In genomic region chr22:24521791-24522245, GRCh38 we compare ENCODE assay signal across 8 cellular contexts. TPM values are rescaled to one million over a fixed set of nuclear protein-coding genes. Genes with fewer than 3 reads are reported as not detected.
DNase-seq lines count a peak whose midpoint lies in the region; ATAC-seq and TF ChIP-seq lines count a peak whose summit lies in the region.

No MANE protein-coding gene starts in this region.

- peaks cover 61 to 90% (median 74%) of the 10 kb centered on the region in 10 experiments for H3K4me1 ChIP-seq in BLaER1 treated with 17β-estradiol and CSF1 and Interleukin-3, amounts not matched to agents 10 nM and 100 nM
- H3K4me1 ChIP-seq in neural progenitor cell: peaks cover 5% of the 10 kb centered on the region

- no peaks in the 10 kb centered on the region for H3K27me3 ChIP-seq in BLaER1 treated with 17β-estradiol and CSF1 and Interleukin-3, amounts not matched to agents 10 nM and 100 nM
- no peaks in the 10 kb centered on the region for H3K27me3 ChIP-seq in neural progenitor cell

- intact Hi-C loops in activated B cell treated with CpG ODN at 0.5 μM for 24 hours (cut with micrococcal nuclease): loop anchor here (1.0 to 10.0 kb wide), 8 partner anchors 10 to 567 kb away; partner anchors contain the start of gene GSTT2

- ATAC-seq in activated B cell treated with CpG ODN at 0.5 μM for 24 hours (ENCODE audit: low read depth) (peak; percentile 80), HG03460 (IDR thresholded peaks at IDR 0.05; ENCODE audit: unreplicated experiment) (no peak)

- DNase-seq in H4 (ENCODE audit: low spot score): peak; percentile 58
- peak; percentile 52 for DNase-seq in NCI-H2196 treated with DMSO at 0.1 percent for 48 hours (lab: John Stamatoyannopoulos, UW; ENCODE audit: unreplicated experiment)
- no peak for DNase-seq in activated B cell treated with CpG ODN at 0.5 μM for 24 hours
- DNase-seq in epithelial cell of proximal tubule (ENCODE audit: low read depth): peak; percentile 63
- DNase-seq in neural progenitor cell (ENCODE audit: low spot score): peak; percentile 75
- DNase-seq in foreskin melanocyte: no peak

- peaks cover 19% of the 10 kb centered on the region for H3K4me1 Mint-ChIP-seq in activated B cell treated with CpG ODN at 0.5 μM for 24 hours
- H3K4me1 Mint-ChIP-seq in neural progenitor cell: peaks cover 7% of the 10 kb centered on the region

- no peaks in the 10 kb centered on the region for H3F3A ChIP-seq in neural progenitor cell (ENCODE audit: low read depth)

- H3K9me3 ChIP-seq in BLaER1 treated with 17β-estradiol and CSF1 and Interleukin-3, amounts not matched to agents 10 nM and 100 nM (replicated peaks in 1 of 11): no peaks in the 10 kb centered on the region
- H3K9me3 ChIP-seq in neural progenitor cell (ENCODE audit: low read depth): no peaks in the 10 kb centered on the region

- H3K4me3 ChIP-seq in BLaER1 treated with 17β-estradiol and CSF1 and Interleukin-3, amounts not matched to agents 10 nM and 100 nM: no peak overlapping the region
- H3K4me3 ChIP-seq in epithelial cell of proximal tubule (ENCODE audit: low read depth, low read length) (peak overlapping the region; percentile 8), neural progenitor cell (no peak overlapping the region)

- H3K27ac ChIP-seq in BLaER1 treated with 17β-estradiol and CSF1 and Interleukin-3, amounts not matched to agents 10 nM and 100 nM: peak overlapping the region in 6 of 11 experiments; percentile 26 to 99 (median 34); a peak in 7 of 22 replicates
- H3K27ac ChIP-seq in neural progenitor cell: no peak overlapping the region

- H3K36me3 Mint-ChIP-seq in activated B cell treated with CpG ODN at 0.5 μM for 24 hours (ENCODE audit: low read depth) (no peaks in the 10 kb centered on the region), neural progenitor cell (no peaks in the 10 kb centered on the region)

- peaks cover 0 to 18% (median 0%) of the 10 kb centered on the region in 11 experiments; a peak in 2 of 22 replicates for H3K36me3 ChIP-seq in BLaER1 treated with 17β-estradiol and CSF1 and Interleukin-3, amounts not matched to agents 10 nM and 100 nM
- no peaks in the 10 kb centered on the region for H3K36me3 ChIP-seq in neural progenitor cell

- TF ChIP-seq CTCF in activated B cell treated with CpG ODN at 0.5 μM for 24 hours (IDR thresholded peaks at IDR 0.05): no peak
- peak; percentile 82 for TF ChIP-seq CTCF in epithelial cell of proximal tubule (conservative IDR thresholded peaks at IDR 0.05; ENCODE audit: low read depth, low read length)
- peak; percentile 56 for TF ChIP-seq CTCF in neural progenitor cell (IDR thresholded peaks at IDR 0.05)

- CTCF ChIA-PET in activated B cell treated with CpG ODN at 0.5 μM for 24 hours (lab: Charles Lee): interaction anchor here (0.6 to 3.4 kb wide), 18 partner anchors 10 to 199 kb away, joined by 3 to 22 read pairs (median 4); no protein-coding TSS in a partner anchor

- peak overlapping the region; percentile 29 to 96 (median 48) for H3K4me2 ChIP-seq in BLaER1 treated with 17β-estradiol and CSF1 and Interleukin-3, amounts not matched to agents 10 nM and 100 nM
- peak overlapping the region; percentile 33 for H3K4me2 ChIP-seq in neural progenitor cell

- peak overlapping the region; percentile 48 for H2AFZ ChIP-seq in neural progenitor cell (replicated peaks)

- H4K20me1 ChIP-seq in BLaER1 treated with 17β-estradiol and CSF1 and Interleukin-3, amounts not matched to agents 10 nM and 100 nM: no peaks in the 10 kb centered on the region
- no peaks in the 10 kb centered on the region for H4K20me1 ChIP-seq in neural progenitor cell (ENCODE audit: low read depth)

- POLR2A ChIA-PET in activated B cell treated with CpG ODN at 0.5 μM for 24 hours (lab: Charles Lee): interaction anchor here (0.7 to 2.0 kb wide), 6 partner anchors 11 to 98 kb away, joined by 3 to 10 read pairs (median 6); no protein-coding TSS in a partner anchor

- no peaks in the 10 kb centered on the region for H3K27me3 Mint-ChIP-seq in activated B cell treated with CpG ODN at 0.5 μM for 24 hours
- H3K27me3 Mint-ChIP-seq in neural progenitor cell (ENCODE audit: insufficient read depth, low read depth): peaks cover 15% of the 10 kb centered on the region

- H3K79me2 ChIP-seq in neural progenitor cell (ENCODE audit: low read depth): no peaks in the 10 kb centered on the region

- peak overlapping the region in 8 of 11 experiments; percentile 0 to 37 (median 19); a peak in 6 of 22 replicates for H3K9ac ChIP-seq in BLaER1 treated with 17β-estradiol and CSF1 and Interleukin-3, amounts not matched to agents 10 nM and 100 nM
- no peak overlapping the region for H3K9ac ChIP-seq in neural progenitor cell

- H3K9me3 Mint-ChIP-seq in activated B cell treated with CpG ODN at 0.5 μM for 24 hours: no peaks in the 10 kb centered on the region
- H3K9me3 Mint-ChIP-seq in neural progenitor cell: no peaks in the 10 kb centered on the region

- no peak overlapping the region for H3K27ac Mint-ChIP-seq in activated B cell treated with CpG ODN at 0.5 μM for 24 hours
- no peak overlapping the region for H3K27ac Mint-ChIP-seq in neural progenitor cell

- H3K4me3 Mint-ChIP-seq in activated B cell treated with CpG ODN at 0.5 μM for 24 hours (no peak overlapping the region), neural progenitor cell (no peak overlapping the region)

RNA-seq across cellular contexts. Expression of gene UPB1, which starts 26.7 kb away (rescaled TPM):
- total RNA-seq in H4 (2014; rRNA removed; shearing (Covaris generic)): not detected in 2 replicates
- total RNA-seq in activated B cell treated with CpG ODN at 0.5 μM for 24 hours (1.1 and 1.3 TPM in 2 replicates), epithelial cell of proximal tubule (not detected in 2 replicates), neural progenitor cell (ENCODE audit: low replicate concordance) (0.12 and 0.17 TPM in 2 replicates)

RNA-seq across cellular contexts. Expression of gene GUCD1, which starts 33.1 kb away (rescaled TPM):
- total RNA-seq in H4 (2014; rRNA removed; shearing (Covaris generic)): 42.2 and 72.2 TPM in 2 replicates
- 134 and 141 TPM in 2 replicates for total RNA-seq in activated B cell treated with CpG ODN at 0.5 μM for 24 hours
- 102 and 120 TPM in 2 replicates for total RNA-seq in epithelial cell of proximal tubule
- total RNA-seq in neural progenitor cell (ENCODE audit: low replicate concordance): 31.0 and 62.3 TPM in 2 replicates

RNA-seq across cellular contexts. Expression of gene SNRPD3, which starts 34.0 kb away (rescaled TPM):
- 194 and 261 TPM in 2 replicates for total RNA-seq in H4 (2014; rRNA removed; shearing (Covaris generic))
- total RNA-seq in activated B cell treated with CpG ODN at 0.5 μM for 24 hours (96.5 and 98.6 TPM in 2 replicates), epithelial cell of proximal tubule (219 and 256 TPM in 2 replicates), neural progenitor cell (ENCODE audit: low replicate concordance) (195 and 302 TPM in 2 replicates)

Comparison
In these comparisons a context has a peak if more than half of its experiments do, and no peak if none do; other contexts are left out.
1. DNase-seq: peak in H4 (single experiment), NCI-H2196 treated with DMSO at 0.1 percent for 48 hours (single experiment), epithelial cell of proximal tubule (single experiment) and neural progenitor cell (single experiment); none in activated B cell treated with CpG ODN at 0.5 μM for 24 hours (single experiment) and foreskin melanocyte (single experiment).